8 cellular contexts compared by ENCODE assay signal in genomic region chr15:42650208-42651066, GRCh38.
DNase-seq lines count a peak whose midpoint lies in the region; ATAC-seq and TF ChIP-seq lines count a peak whose summit lies in the region.

No MANE protein-coding gene starts in this region.

- no peak overlapping the region for H2BK12ac ChIP-seq in neuronal stem cell (ENCODE audit: low read length)

- DNase-seq in AG08395 (ENCODE audit: low spot score) (peak; percentile 88), HuH-7 (ENCODE audit: low spot score) (peak; percentile 39), OCI-LY7 (ENCODE audit: low spot score) (peak; percentile 80), fibroblast of pulmonary artery (ENCODE audit: low read depth) (peak; percentile 90), neuronal stem cell (ENCODE audit: low spot score) (peak; percentile 36), tibial artery (peak; percentile 64 to 70)
- DNase-seq in activated T-cell treated with anti-CD3 and anti-CD28 coated beads, Interleukin-2, amount 50 U/mL, for 1 hour: peak; percentile 37

- no peak overlapping the region for H2BK120ac ChIP-seq in neuronal stem cell (ENCODE audit: low read depth, low read length)

- no TSS peak for BruUV-seq in OCI-LY7 (replicated peaks; lab: Mats Ljungman, UMichigan)

- H4K91ac ChIP-seq in neuronal stem cell (ENCODE audit: low read depth, low read length, poor library complexity): no peak overlapping the region

- WGBS in neuronal stem cell (ENCODE audit: extremely low coverage in 2 of 2, insufficient read length in 2 of 2, insufficient replicate concordance in 1 of 2), 2 donors: no CpG with 5 or more reads among the region's 5 CpGs

- TF ChIP-seq CTCF in OCI-LY7 (conservative IDR thresholded peaks at IDR 0.05; ENCODE audit: low read length) (peak; percentile 97), fibroblast of pulmonary artery (IDR thresholded peaks at IDR 0.05; ENCODE audit: low read length, missing control alignments) (peak; percentile 98), tibial artery (IDR thresholded peaks at IDR 0.05) (peak; percentile 59 to 73)

- H3K36me3 ChIP-seq in OCI-LY7 (ENCODE audit: insufficient read depth, low read length) (no peaks in the 10 kb centered on the region; the same call in 1 of the 2 replicates), neuronal stem cell (replicated peaks in 1 of 2; ENCODE audit: control insufficient read depth in 2 of 2, insufficient read depth in 2 of 2, low read length in 2 of 2) (peaks cover 0 to 41% of the 10 kb centered on the region in 2 donors), tibial artery (peaks cover 5 to 31% (median 27%) of the 10 kb centered on the region in 3 donors)

- H2AFZ ChIP-seq in OCI-LY7 (ENCODE audit: low read length) (no peak overlapping the region), neuronal stem cell (ENCODE audit: low read length) (peak overlapping the region; percentile 21)

- no peak overlapping the region for H4K8ac ChIP-seq in neuronal stem cell (ENCODE audit: low read depth, low read length)

- H3K9ac ChIP-seq in neuronal stem cell (ENCODE audit: low read depth, low read length, poor library complexity): no peak overlapping the region

- H4K20me1 ChIP-seq in OCI-LY7 (ENCODE audit: insufficient read depth, low read length): no peaks in the 10 kb centered on the region

- H3K4ac ChIP-seq in neuronal stem cell (ENCODE audit: low read length): no peak overlapping the region

- H3K4me3 ChIP-seq in OCI-LY7 (ENCODE audit: low read depth, low read length, poor library complexity, severe bottlenecking) (no peak overlapping the region), fibroblast of pulmonary artery (replicated peaks; ENCODE audit: low read depth, low read length) (no peak overlapping the region), neuronal stem cell (ENCODE audit: low read length in 2 of 2) (no peak overlapping the region), tibial artery (no peak overlapping the region)

- H3K4me2 ChIP-seq in OCI-LY7 (ENCODE audit: low read length) (no peak overlapping the region), neuronal stem cell (ENCODE audit: insufficient read depth, low read length, poor library complexity, severe bottlenecking) (no peak overlapping the region)

- H3K4me1 ChIP-seq in OCI-LY7 (ENCODE audit: insufficient read depth, low read length, poor library complexity, severe bottlenecking) (peaks cover 13% of the 10 kb centered on the region), neuronal stem cell (ENCODE audit: control insufficient read depth in 2 of 2, insufficient read depth in 1 of 2, low read depth in 1 of 2, low read length in 2 of 2) (no peaks in the 10 kb centered on the region), tibial artery (no peaks in the 10 kb centered on the region)

- H2BK5ac ChIP-seq in neuronal stem cell (ENCODE audit: low read length): no peak overlapping the region

- H3K79me2 ChIP-seq in OCI-LY7 (ENCODE audit: insufficient read depth, low read depth, low read length): no peaks in the 10 kb centered on the region

- H3K27ac ChIP-seq in OCI-LY7 (ENCODE audit: low read depth, low read length, poor library complexity, severe bottlenecking) (no peak overlapping the region), neuronal stem cell (replicated peaks; ENCODE audit: low read length) (no peak overlapping the region), tibial artery (no peak overlapping the region)

- H3K18ac ChIP-seq in neuronal stem cell (ENCODE audit: low read length): no peak overlapping the region

- no peak overlapping the region for H3K14ac ChIP-seq in neuronal stem cell (ENCODE audit: low read length)

- H3K79me1 ChIP-seq in neuronal stem cell (ENCODE audit: low read depth, low read length): no peaks in the 10 kb centered on the region

- no peaks in the 10 kb centered on the region for H3K9me3 ChIP-seq in OCI-LY7 (ENCODE audit: low read length)
- no peaks in the 10 kb centered on the region for H3K9me3 ChIP-seq in neuronal stem cell (replicated peaks in 1 of 2; ENCODE audit: control insufficient read depth in 2 of 2, insufficient read depth in 1 of 2, low read depth in 1 of 2, low read length in 2 of 2)
- no peaks in the 10 kb centered on the region for H3K9me3 ChIP-seq in tibial artery

- CTCF ChIA-PET in OCI-LY7 (lab: Charles Lee; ENCODE audit: unreplicated experiment): no interaction called here

- ATAC-seq in GM18520 (IDR thresholded peaks at IDR 0.05; ENCODE audit: unreplicated experiment): peak; percentile 83

- H3K9me2 ChIP-seq in OCI-LY7 (ENCODE audit: insufficient read depth, low read length): no peaks in the 10 kb centered on the region

- H3K27me3 ChIP-seq in neuronal stem cell (ENCODE audit: control insufficient read depth in 3 of 3, insufficient read depth in 3 of 3, low read depth in 1 of 3, low read length in 3 of 3) (no peaks in the 10 kb centered on the region), tibial artery (no peaks in the 10 kb centered on the region)

- H2AK5ac ChIP-seq in neuronal stem cell (ENCODE audit: low read depth, low read length): no peak overlapping the region

- H3K23ac ChIP-seq in neuronal stem cell (ENCODE audit: low read depth, low read length, poor library complexity): no peak overlapping the region

- no peak overlapping the region for H2BK15ac ChIP-seq in neuronal stem cell (ENCODE audit: low read length)

- intact Hi-C loops in OCI-LY7 (cut with micrococcal nuclease; ENCODE audit: unreplicated experiment) (loop anchor here (5.0 to 10.0 kb wide), 3 partner anchors 73 to 178 kb away; partner anchors contain the start of genes HAUS2, LRRC57 and STARD9), tibial artery (cut with DNase I; ENCODE audit: low total_unique reads) (no loop called here)

- POLR2A ChIA-PET in OCI-LY7 (lab: Charles Lee): interaction anchor here (0.6 kb wide), 1 partner anchor 145 kb away, joined by 4 read pairs; no protein-coding TSS in a partner anchor

Comparison
In these comparisons a context has a peak if more than half of its experiments do, and no peak if none do; other contexts are left out.
1. DNase-seq: peak in every context shown above with its lines; median percentile 90 in fibroblast of pulmonary artery; 88 in AG08395; 80 in OCI-LY7; 67 in tibial artery; 39 in HuH-7; 37 in activated T-cell treated with anti-CD3 and anti-CD28 coated beads, Interleukin-2, amount 50 U/mL, for 1 hour; 36 in neuronal stem cell.